ENCODE assay signal across 23 cellular contexts in genomic region chr5:107598958-107599357, GRCh38.
DNase-seq lines count a peak whose midpoint lies in the region; ATAC-seq, FAIRE-seq and TF ChIP-seq lines count a peak whose summit lies in the region.
"Had no signal": no experiment of that assay in that cellular context is flagged by ENCODE, and none has a peak within 500 bp of the region (broad histone marks: within the 10 kb centered on the region; RNA-seq: fewer than 3 reads in every experiment).

No MANE protein-coding gene starts in this region.

- H3K27ac Mint-ChIP-seq in Calu3 (ENCODE audit: unreplicated experiment) = no peak overlapping the region
- no peak overlapping the region for H3K27ac Mint-ChIP-seq in stimulated activated memory B cell treated with anti-CD40 and anti-IgM and Interleukin-4, amounts not matched to agents 10 μg/mL and 1 μg/mL and 100 μg/mL, for 72 hours
- H3K27ac Mint-ChIP-seq: CD4-positive, alpha-beta memory T cell; H9; T-cell had no signal

- H3K4me1 ChIP-seq in mucosa of descending colon (ENCODE audit: low read depth) (peaks cover 16% of the 10 kb centered on the region), gastrocnemius medialis (no peaks in the 10 kb centered on the region)

- no peaks in the 10 kb centered on the region for H3K9me3 ChIP-seq in mucosa of descending colon
- no peaks in the 10 kb centered on the region for H3K9me3 ChIP-seq in gastrocnemius medialis
- H3K9me3 ChIP-seq: Caco-2 had no signal

- FAIRE-seq in H54 (lab: Jason Lieb, UNC) (peak; percentile 30), D721Med (lab: Jason Lieb, UNC) (no peak)
- FAIRE-seq: GM18507 had no signal

- peaks cover 10% of the 10 kb centered on the region for H3K36me3 Mint-ChIP-seq in Calu3 (ENCODE audit: insufficient read depth, unreplicated experiment)
- H3K36me3 Mint-ChIP-seq in stimulated activated memory B cell treated with anti-CD40 and anti-IgM and Interleukin-4, amounts not matched to agents 10 μg/mL and 1 μg/mL and 100 μg/mL, for 72 hours = no peaks in the 10 kb centered on the region
- H3K36me3 Mint-ChIP-seq: CD4-positive, alpha-beta memory T cell; T-cell had no signal

- H3K4me1 Mint-ChIP-seq in Calu3 (ENCODE audit: low read depth, unreplicated experiment) = peaks cover 62% of the 10 kb centered on the region
- no peaks in the 10 kb centered on the region for H3K4me1 Mint-ChIP-seq in stimulated activated memory B cell treated with anti-CD40 and anti-IgM and Interleukin-4, amounts not matched to agents 10 μg/mL and 1 μg/mL and 100 μg/mL, for 72 hours
- H3K4me1 Mint-ChIP-seq: CD4-positive, alpha-beta memory T cell; T-cell had no signal

- H3K27me3 ChIP-seq in gastrocnemius medialis = no peaks in the 10 kb centered on the region

- H3K4me3 ChIP-seq in mucosa of descending colon = no peak overlapping the region
- no peak overlapping the region for H3K4me3 ChIP-seq in gastrocnemius medialis
- H3K4me3 ChIP-seq: GM23248 had no signal

- DNase-seq in Calu3 (no peak), H54 (ENCODE audit: insufficient read length, low spot score) (no peak), NCI-H69 (lab: John Stamatoyannopoulos, UW) (peak; percentile 39), mucosa of descending colon (peak in 1 of 3 donors; percentile 14), gastrocnemius medialis (no peak), D721Med (ENCODE audit: insufficient read length, low spot score) (no peak)
- DNase-seq: C1 segment of cervical spinal cord; Caco-2; CD4-positive, alpha-beta memory T cell; GM23248; H9; NCI-H1092; NCI-H1417 treated with DMSO at 0.1 percent for 48 hours; NCI-H1694 treated with DMSO at 0.1 percent for 48 hours; NCI-H2081; NCI-H226; NCI-H510A; SHP77; T-cell had no signal

- no peaks in the 10 kb centered on the region for H3K36me3 ChIP-seq in mucosa of descending colon (ENCODE audit: low read depth)
- no peaks in the 10 kb centered on the region for H3K36me3 ChIP-seq in gastrocnemius medialis

- in situ Hi-C loops in gastrocnemius medialis (cut with MboI; ENCODE audit: low sequenced_read_pairs in 4 of 4) = no loop called here

- intact Hi-C loops in Calu3 (cut with micrococcal nuclease; ENCODE audit: unreplicated experiment) (no loop called here), mucosa of descending colon (cut with DNase I, micrococcal nuclease) (no loop called here), gastrocnemius medialis (cut with DNase I; ENCODE audit: low total_unique reads) (no loop called here)

- peak overlapping the region; percentile 7 for H3K4me3 Mint-ChIP-seq in Calu3 (ENCODE audit: low read depth, unreplicated experiment)
- H3K4me3 Mint-ChIP-seq in stimulated activated memory B cell treated with anti-CD40 and anti-IgM and Interleukin-4, amounts not matched to agents 10 μg/mL and 1 μg/mL and 100 μg/mL, for 72 hours = no peak overlapping the region
- H3K4me3 Mint-ChIP-seq: CD4-positive, alpha-beta memory T cell; H9; T-cell had no signal

- TF ChIP-seq POLR2A in H54 (IDR thresholded peaks at IDR 0.05; ENCODE audit: low read depth, low read length) = no peak
- TF ChIP-seq POLR2A in gastrocnemius medialis (IDR thresholded peaks at IDR 0.05) = no peak

- peak; percentile 91 for ATAC-seq in mucosa of descending colon
- no peak for ATAC-seq in gastrocnemius medialis
- ATAC-seq in stimulated activated memory B cell treated with anti-CD40 and anti-IgM and Interleukin-4, amounts not matched to agents 10 μg/mL and 1 μg/mL and 100 μg/mL, for 72 hours = no peak
- ATAC-seq: Panc1, T-cell had no signal

- no TSS peak for BruUV-seq in Calu3 (replicated peaks; lab: Mats Ljungman, UMichigan)

- H3K9me3 Mint-ChIP-seq in Calu3 (ENCODE audit: low read depth, unreplicated experiment) = no peaks in the 10 kb centered on the region
- H3K9me3 Mint-ChIP-seq in stimulated activated memory B cell treated with anti-CD40 and anti-IgM and Interleukin-4, amounts not matched to agents 10 μg/mL and 1 μg/mL and 100 μg/mL, for 72 hours = no peaks in the 10 kb centered on the region
- H3K9me3 Mint-ChIP-seq: CD4-positive, alpha-beta memory T cell; H9; T-cell had no signal

- CTCF ChIA-PET in Calu3 (lab: Charles Lee) = interaction anchor here (0.7 to 1.9 kb wide), 2 partner anchors 9 to 120 kb away, joined by 3 to 5 read pairs; no protein-coding TSS in a partner anchor

- H3K27me3 Mint-ChIP-seq in Calu3 (ENCODE audit: unreplicated experiment) = no peaks in the 10 kb centered on the region
- no peaks in the 10 kb centered on the region for H3K27me3 Mint-ChIP-seq in stimulated activated memory B cell treated with anti-CD40 and anti-IgM and Interleukin-4, amounts not matched to agents 10 μg/mL and 1 μg/mL and 100 μg/mL, for 72 hours

- TF ChIP-seq CTCF in Calu3 (IDR thresholded peaks at IDR 0.05; ENCODE audit: unreplicated experiment) (no peak), mucosa of descending colon (IDR thresholded peaks at IDR 0.05) (no peak), gastrocnemius medialis (IDR thresholded peaks at IDR 0.05 in 4 of 5, conservative IDR thresholded peaks at IDR 0.05 in 1 of 5) (no peak), D721Med (IDR thresholded peaks at IDR 0.05; ENCODE audit: insufficient read depth, missing control alignments) (no peak)

- no peak overlapping the region for H3K27ac ChIP-seq in gastrocnemius medialis
- H3K27ac ChIP-seq: GM23248, RWPE1 had no signal
